Comparison of ENCODE assay signal across 15 cellular contexts in genomic region chr5:6585939-6586646, GRCh38. TPM values are rescaled to one million over a fixed set of nuclear protein-coding genes. Genes with fewer than 3 reads are reported as not detected.
DNase-seq lines count a peak whose midpoint lies in the region; ATAC-seq and TF ChIP-seq lines count a peak whose summit lies in the region.
"Had no signal": no experiment of that assay in that cellular context is flagged by ENCODE, and none has a peak within 500 bp of the region (broad histone marks: within the 10 kb centered on the region; RNA-seq: fewer than 3 reads in every experiment).

No MANE protein-coding gene starts in this region.

- H3K9me3 Mint-ChIP-seq in activated CD8-positive, alpha-beta memory T cell treated with anti-CD3 and anti-CD28 coated beads, Interleukin-2, amount 10 ng/mL, durations not matched to agents 7 days and 5 days (ENCODE audit: low read depth) = no peaks in the 10 kb centered on the region
- H3K9me3 Mint-ChIP-seq in activated CD8-positive, alpha-beta T cell treated with anti-CD3 and anti-CD28 coated beads for 36 hours = no peaks in the 10 kb centered on the region

- H3K27ac ChIP-seq in HEK293 (ENCODE audit: extremely low read depth, low read depth, low read length) (no peak overlapping the region), neuronal stem cell (replicated peaks; ENCODE audit: low read length) (no peak overlapping the region), vagina (no peak overlapping the region)
- H3K27ac ChIP-seq: 22Rv1; BLaER1 treated with 17β-estradiol and CSF1 and Interleukin-3, amounts not matched to agents 10 nM and 100 nM; GM23248 had no signal

- no peak overlapping the region for H4K91ac ChIP-seq in neuronal stem cell (ENCODE audit: low read depth, low read length, poor library complexity)

- H3K27ac Mint-ChIP-seq in activated CD8-positive, alpha-beta memory T cell treated with anti-CD3 and anti-CD28 coated beads, Interleukin-2, amount 10 ng/mL, durations not matched to agents 7 days and 5 days = no peak overlapping the region
- H3K27ac Mint-ChIP-seq in activated CD8-positive, alpha-beta T cell treated with anti-CD3 and anti-CD28 coated beads for 36 hours = no peak overlapping the region

- peaks cover 59% of the 10 kb centered on the region for H3K27me3 Mint-ChIP-seq in activated CD8-positive, alpha-beta memory T cell treated with anti-CD3 and anti-CD28 coated beads, Interleukin-2, amount 10 ng/mL, durations not matched to agents 7 days and 5 days
- peaks cover 28% of the 10 kb centered on the region for H3K27me3 Mint-ChIP-seq in activated CD8-positive, alpha-beta T cell treated with anti-CD3 and anti-CD28 coated beads for 36 hours

- no peak overlapping the region for H2AFZ ChIP-seq in neuronal stem cell (ENCODE audit: low read length)
- H2AFZ ChIP-seq: GM23248 had no signal

- CTCF ChIA-PET in activated CD8-positive, alpha-beta memory T cell treated with anti-CD3 and anti-CD28 coated beads, Interleukin-2, amount 10 ng/mL, durations not matched to agents 7 days and 5 days (lab: Charles Lee) = interaction anchor here (0.9 kb wide), 1 partner anchor 9 kb away, joined by 3 read pairs; no protein-coding TSS in a partner anchor
- CTCF ChIA-PET in HEK293 (lab: Yijun Ruan, JAX) = interaction anchor here (1.0 to 2.0 kb wide), 2 partner anchors 9 to 13 kb away, joined by 3 to 9 read pairs; no protein-coding TSS in a partner anchor
- CTCF ChIA-PET in activated CD8-positive, alpha-beta T cell treated with anti-CD3 and anti-CD28 coated beads for 36 hours (lab: Charles Lee) = interaction anchor here (1.3 kb wide), 1 partner anchor 9 kb away, joined by 3 read pairs; no protein-coding TSS in a partner anchor

- DNase-seq in activated CD8-positive, alpha-beta memory T cell treated with anti-CD3 and anti-CD28 coated beads, Interleukin-2, amount 10 ng/mL, durations not matched to agents 7 days and 5 days = peak; percentile 31
- no peak for DNase-seq in activated CD8-positive, alpha-beta memory T cell treated with anti-CD3 and anti-CD28 coated beads, Interleukin-2, amount 50 U/mL, for 4 hours
- no peak for DNase-seq in neuronal stem cell (ENCODE audit: low spot score)
- peak; percentile 72 to 90 for DNase-seq in vagina (ENCODE audit: extremely low spot score in 2 of 2)
- DNase-seq in activated CD8-positive, alpha-beta T cell treated with anti-CD3 and anti-CD28 coated beads for 36 hours = no peak
- no peak for DNase-seq in NCI-H345 (lab: John Stamatoyannopoulos, UW)
- DNase-seq: ACHN; Calu3; CD4-positive, CD25-positive, alpha-beta regulatory T cell; DMS 273 treated with DMSO at 0.1 percent for 48 hours; GM23248 had no signal

- TF ChIP-seq CTCF in HEK293 (tag by site-specific recombination; IDR thresholded peaks at IDR 0.05) (no peak), vagina (IDR thresholded peaks at IDR 0.05) (no peak)
- TF ChIP-seq CTCF in activated CD8-positive, alpha-beta T cell treated with anti-CD3 and anti-CD28 coated beads for 36 hours (IDR thresholded peaks at IDR 0.05) = no peak

- H3K4ac ChIP-seq in neuronal stem cell (ENCODE audit: low read length) = no peak overlapping the region

- no peaks in the 10 kb centered on the region for H3K79me1 ChIP-seq in neuronal stem cell (ENCODE audit: low read depth, low read length)

- no peaks in the 10 kb centered on the region for H3K36me3 ChIP-seq in HEK293 (ENCODE audit: control insufficient read depth in 2 of 2, insufficient read depth in 1 of 2, low read length in 2 of 2)
- no peaks in the 10 kb centered on the region for H3K36me3 ChIP-seq in neuronal stem cell (replicated peaks in 1 of 2; ENCODE audit: control insufficient read depth in 2 of 2, insufficient read depth in 2 of 2, low read length in 2 of 2)
- H3K36me3 ChIP-seq in vagina = no peaks in the 10 kb centered on the region
- H3K36me3 ChIP-seq: BLaER1 treated with 17β-estradiol and CSF1 and Interleukin-3, amounts not matched to agents 10 nM and 100 nM had no signal

- ATAC-seq in activated CD8-positive, alpha-beta memory T cell treated with anti-CD3 and anti-CD28 coated beads, Interleukin-2, amount 10 ng/mL, durations not matched to agents 7 days and 5 days = no peak
- no peak for ATAC-seq in GM19324 (IDR thresholded peaks at IDR 0.05; ENCODE audit: low FRiP score, unreplicated experiment)
- no peak for ATAC-seq in activated CD8-positive, alpha-beta T cell treated with anti-CD3 and anti-CD28 coated beads for 36 hours

- H3K4me2 ChIP-seq in neuronal stem cell (ENCODE audit: insufficient read depth, low read length, poor library complexity, severe bottlenecking) = no peak overlapping the region
- H3K4me2 ChIP-seq: BLaER1 treated with 17β-estradiol and CSF1 and Interleukin-3, amounts not matched to agents 10 nM and 100 nM had no signal

- no peaks in the 10 kb centered on the region for H3K36me3 Mint-ChIP-seq in activated CD8-positive, alpha-beta memory T cell treated with anti-CD3 and anti-CD28 coated beads, Interleukin-2, amount 10 ng/mL, durations not matched to agents 7 days and 5 days
- H3K36me3 Mint-ChIP-seq in activated CD8-positive, alpha-beta T cell treated with anti-CD3 and anti-CD28 coated beads for 36 hours (ENCODE audit: low read depth) = no peaks in the 10 kb centered on the region
- H3K36me3 Mint-ChIP-seq: CD4-positive, CD25-positive, alpha-beta regulatory T cell had no signal

- no peak overlapping the region for H3K18ac ChIP-seq in neuronal stem cell (ENCODE audit: low read length)

- H3K4me1 Mint-ChIP-seq in activated CD8-positive, alpha-beta memory T cell treated with anti-CD3 and anti-CD28 coated beads, Interleukin-2, amount 10 ng/mL, durations not matched to agents 7 days and 5 days = peaks cover 6% of the 10 kb centered on the region
- peaks cover 3% of the 10 kb centered on the region for H3K4me1 Mint-ChIP-seq in activated CD8-positive, alpha-beta T cell treated with anti-CD3 and anti-CD28 coated beads for 36 hours (ENCODE audit: low read depth)

- no peak overlapping the region for H2BK12ac ChIP-seq in neuronal stem cell (ENCODE audit: low read length)

- H3K4me1 ChIP-seq in HEK293 (ENCODE audit: control insufficient read depth, insufficient read depth, low read length) = no peaks in the 10 kb centered on the region
- peaks cover 0 to 6% of the 10 kb centered on the region in 2 donors for H3K4me1 ChIP-seq in neuronal stem cell (ENCODE audit: control insufficient read depth in 2 of 2, insufficient read depth in 1 of 2, low read depth in 1 of 2, low read length in 2 of 2)
- H3K4me1 ChIP-seq in vagina = peaks cover 15% of the 10 kb centered on the region
- H3K4me1 ChIP-seq: BLaER1 treated with 17β-estradiol and CSF1 and Interleukin-3, amounts not matched to agents 10 nM and 100 nM had no signal

- no peak for TF ChIP-seq POLR2A in vagina (IDR thresholded peaks at IDR 0.05)

- no peak overlapping the region for H4K8ac ChIP-seq in neuronal stem cell (ENCODE audit: low read depth, low read length)

- peak overlapping the region; percentile 1 for H2AK5ac ChIP-seq in neuronal stem cell (ENCODE audit: low read depth, low read length)

- H3K9ac ChIP-seq in neuronal stem cell (ENCODE audit: low read depth, low read length, poor library complexity) = no peak overlapping the region
- H3K9ac ChIP-seq: BLaER1 treated with 17β-estradiol and CSF1 and Interleukin-3, amounts not matched to agents 10 nM and 100 nM; GM23248 had no signal

- H3K4me3 Mint-ChIP-seq in activated CD8-positive, alpha-beta memory T cell treated with anti-CD3 and anti-CD28 coated beads, Interleukin-2, amount 10 ng/mL, durations not matched to agents 7 days and 5 days = no peak overlapping the region
- no peak overlapping the region for H3K4me3 Mint-ChIP-seq in activated CD8-positive, alpha-beta T cell treated with anti-CD3 and anti-CD28 coated beads for 36 hours
- H3K4me3 Mint-ChIP-seq: CD4-positive, CD25-positive, alpha-beta regulatory T cell had no signal

- H3K27me3 ChIP-seq in neuronal stem cell (ENCODE audit: control insufficient read depth in 3 of 3, insufficient read depth in 3 of 3, low read depth in 1 of 3, low read length in 3 of 3) = peaks cover 0 to 49% (median 15%) of the 10 kb centered on the region in 3 experiments
- no peaks in the 10 kb centered on the region for H3K27me3 ChIP-seq in vagina

- H3K14ac ChIP-seq in neuronal stem cell (ENCODE audit: low read length) = no peak overlapping the region

- no CpG with 5 or more reads among the region's 15 CpGs for WGBS in neuronal stem cell (ENCODE audit: extremely low coverage in 2 of 2, insufficient read length in 2 of 2, insufficient replicate concordance in 1 of 2), 2 donors

- H3K9me3 ChIP-seq in HEK293 (ENCODE audit: control insufficient read depth, insufficient read depth, low read depth, low read length) (no peaks in the 10 kb centered on the region), neuronal stem cell (replicated peaks in 1 of 2; ENCODE audit: control insufficient read depth in 2 of 2, insufficient read depth in 1 of 2, low read depth in 1 of 2, low read length in 2 of 2) (no peaks in the 10 kb centered on the region), vagina (no peaks in the 10 kb centered on the region)

- H2BK15ac ChIP-seq in neuronal stem cell (ENCODE audit: low read length) = no peak overlapping the region

- POLR2A ChIA-PET in HEK293 (lab: Yijun Ruan, JAX) = no interaction called here
- POLR2A ChIA-PET in activated CD8-positive, alpha-beta T cell treated with anti-CD3 and anti-CD28 coated beads for 36 hours (lab: Charles Lee) = no interaction called here

- intact Hi-C loops in vagina (cut with DNase I) = no loop called here
- intact Hi-C loops in activated CD8-positive, alpha-beta T cell treated with anti-CD3 and anti-CD28 coated beads for 36 hours (cut with micrococcal nuclease) = no loop called here

- H3K4me3 ChIP-seq in HEK293 (ENCODE audit: low read depth, low read length) (no peak overlapping the region), neuronal stem cell (ENCODE audit: low read length in 2 of 2) (no peak overlapping the region), vagina (no peak overlapping the region)
- H3K4me3 ChIP-seq: BLaER1 treated with 17β-estradiol and CSF1 and Interleukin-3, amounts not matched to agents 10 nM and 100 nM; GM23248 had no signal

- H2BK120ac ChIP-seq in neuronal stem cell (ENCODE audit: low read depth, low read length) = no peak overlapping the region

- H2BK5ac ChIP-seq in neuronal stem cell (ENCODE audit: low read length) = no peak overlapping the region

- H3K23ac ChIP-seq in neuronal stem cell (ENCODE audit: low read depth, low read length, poor library complexity) = peak overlapping the region; percentile 53

RNA-seq across cellular contexts. Expression of gene NSUN2, which starts 46.8 kb away (rescaled TPM):
- 100 to 1,000 TPM in 1 of 2 experiments, 10 to 100 TPM in 1; 79.8 to 111 TPM for total RNA-seq in activated CD8-positive, alpha-beta memory T cell treated with anti-CD3 and anti-CD28 coated beads, Interleukin-2, amount 10 ng/mL, durations not matched to agents 7 days and 5 days
- polyA plus RNA-seq in neuronal stem cell (2013, experiment 1 of 2) = 21.5 TPM
- 21.4 TPM for polyA plus RNA-seq in neuronal stem cell (2013, experiment 2 of 2)
- 43.2 TPM for total RNA-seq in vagina
- total RNA-seq in activated CD8-positive, alpha-beta T cell treated with anti-CD3 and anti-CD28 coated beads for 36 hours = 100 to 1,000 TPM; 110 to 111 TPM

RNA-seq across cellular contexts. Expression of gene SRD5A1, which starts 47.1 kb away (rescaled TPM):
- 10 to 100 TPM; 11.0 to 16.2 TPM for total RNA-seq in activated CD8-positive, alpha-beta memory T cell treated with anti-CD3 and anti-CD28 coated beads, Interleukin-2, amount 10 ng/mL, durations not matched to agents 7 days and 5 days
- polyA plus RNA-seq in neuronal stem cell (2013, experiment 1 of 2) = 10.9 TPM
- polyA plus RNA-seq in neuronal stem cell (2013, experiment 2 of 2) = 10.5 TPM
- total RNA-seq in vagina = 45.4 TPM
- total RNA-seq in activated CD8-positive, alpha-beta T cell treated with anti-CD3 and anti-CD28 coated beads for 36 hours = 10 to 100 TPM; 10.6 to 12.4 TPM

Comparison
In these comparisons a context has a peak if more than half of its experiments do, and no peak if none do; other contexts are left out.
1. DNase-seq: peak in activated CD8-positive, alpha-beta memory T cell treated with anti-CD3 and anti-CD28 coated beads, Interleukin-2, amount 10 ng/mL, durations not matched to agents 7 days and 5 days (single experiment) and vagina (2 of 2); none in activated CD8-positive, alpha-beta memory T cell treated with anti-CD3 and anti-CD28 coated beads, Interleukin-2, amount 50 U/mL, for 4 hours (single experiment), neuronal stem cell (single experiment), activated CD8-positive, alpha-beta T cell treated with anti-CD3 and anti-CD28 coated beads for 36 hours (single experiment) and NCI-H345 (single experiment).